18 cellular contexts compared by ENCODE assay signal in the genomic region with DNA sequence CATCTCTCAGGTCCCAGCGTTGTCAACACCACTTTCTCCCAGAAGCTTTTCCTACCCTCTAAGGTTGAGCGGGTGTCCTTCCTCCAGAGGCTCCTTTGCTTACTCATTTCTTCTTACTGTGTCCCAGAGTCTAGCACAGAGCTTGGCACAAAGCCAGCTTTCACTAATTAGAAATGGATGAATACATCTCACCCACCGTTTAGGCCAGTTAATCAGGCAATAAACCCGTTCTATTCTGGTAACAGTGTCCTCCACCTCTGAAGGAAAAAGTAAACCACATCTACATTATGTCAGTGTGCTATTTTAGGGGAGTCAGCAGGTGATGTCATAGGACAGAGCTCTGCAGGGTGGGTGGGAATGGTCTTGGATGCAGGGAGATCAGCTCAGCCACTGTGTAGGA.
DNase-seq lines count a peak whose midpoint lies in the region; ATAC-seq and TF ChIP-seq lines count a peak whose summit lies in the region.
"Had no signal": no experiment of that assay in that cellular context is flagged by ENCODE, and none has a peak within 500 bp of the region (broad histone marks: within the 10 kb centered on the region; RNA-seq: fewer than 3 reads in every experiment).

No MANE protein-coding gene starts in this region.

- POLR2A ChIA-PET in OCI-LY7 (lab: Charles Lee): no interaction called here

- peaks cover 6% of the 10 kb centered on the region; the same call in 1 of the 2 replicates for H3F3A ChIP-seq in GM23248 (ENCODE audit: insufficient read depth)

- H3K9me2 ChIP-seq in GM23248 (ENCODE audit: insufficient read depth) (no peaks in the 10 kb centered on the region; the same call in 1 of the 2 replicates), hepatocyte (replicated peaks; ENCODE audit: insufficient read depth) (no peaks in the 10 kb centered on the region), OCI-LY7 (ENCODE audit: insufficient read depth, low read length) (no peaks in the 10 kb centered on the region)

- no peaks in the 10 kb centered on the region for H3K27me3 ChIP-seq in GM23248 (replicated peaks; ENCODE audit: insufficient read depth)
- no peaks in the 10 kb centered on the region for H3K27me3 ChIP-seq in hepatocyte
- H3K27me3 ChIP-seq: tibial artery had no signal

- CTCF ChIA-PET in OCI-LY7 (lab: Charles Lee; ENCODE audit: unreplicated experiment): no interaction called here

- H3K4me3 ChIP-seq in GM23248 (no peak overlapping the region), hepatocyte (no peak overlapping the region), OCI-LY7 (ENCODE audit: low read depth, low read length, poor library complexity, severe bottlenecking) (no peak overlapping the region)
- H3K4me3 ChIP-seq: tibial artery had no signal

- H3K4me1 ChIP-seq in GM23248 (ENCODE audit: insufficient read depth) (peaks cover 9% of the 10 kb centered on the region), hepatocyte (ENCODE audit: insufficient read depth) (no peaks in the 10 kb centered on the region), OCI-LY7 (ENCODE audit: insufficient read depth, low read length, poor library complexity, severe bottlenecking) (no peaks in the 10 kb centered on the region)

- no peak overlapping the region for H3K9ac ChIP-seq in GM23248

- H3K9me3 ChIP-seq in GM23248 (ENCODE audit: low read depth) (no peaks in the 10 kb centered on the region), hepatocyte (ENCODE audit: low read depth) (no peaks in the 10 kb centered on the region), OCI-LY7 (ENCODE audit: low read length) (no peaks in the 10 kb centered on the region)
- H3K9me3 ChIP-seq: tibial artery had no signal

- H3K4me2 ChIP-seq in GM23248 (ENCODE audit: unreplicated experiment) (no peak overlapping the region), hepatocyte (no peak overlapping the region), OCI-LY7 (ENCODE audit: low read length) (no peak overlapping the region)

- H2AFZ ChIP-seq in GM23248 (no peak overlapping the region), hepatocyte (no peak overlapping the region), OCI-LY7 (ENCODE audit: low read length) (no peak overlapping the region)

- TF ChIP-seq CTCF in hepatocyte (IDR thresholded peaks at IDR 0.05; ENCODE audit: poor library complexity) (no peak), OCI-LY7 (conservative IDR thresholded peaks at IDR 0.05; ENCODE audit: low read length) (no peak)

- in situ Hi-C loops in GM23248 (cut with MboI): no loop called here

- no peaks in the 10 kb centered on the region for H4K20me1 ChIP-seq in GM23248 (ENCODE audit: insufficient read depth)
- no peaks in the 10 kb centered on the region for H4K20me1 ChIP-seq in hepatocyte (ENCODE audit: insufficient read depth, poor library complexity, severe bottlenecking)
- no peaks in the 10 kb centered on the region for H4K20me1 ChIP-seq in OCI-LY7 (ENCODE audit: insufficient read depth, low read length)

- H3K27ac ChIP-seq in GM23248: no peak overlapping the region
- H3K27ac ChIP-seq in hepatocyte: no peak overlapping the region
- H3K27ac ChIP-seq in OCI-LY7 (ENCODE audit: low read depth, low read length, poor library complexity, severe bottlenecking): no peak overlapping the region
- H3K27ac ChIP-seq: tibial artery had no signal

- H3K79me2 ChIP-seq in GM23248 (ENCODE audit: insufficient read depth) (no peaks in the 10 kb centered on the region), hepatocyte (no peaks in the 10 kb centered on the region), OCI-LY7 (ENCODE audit: insufficient read depth, low read depth, low read length) (no peaks in the 10 kb centered on the region)

- BruUV-seq in OCI-LY7 (replicated peaks; lab: Mats Ljungman, UMichigan): no TSS peak

- peak; percentile 12 for DNase-seq in Ammon's horn (ENCODE audit: low spot score)
- peak; percentile 54 for DNase-seq in GM23248
- peak; percentile 8 for DNase-seq in amniotic epithelial cell (ENCODE audit: low read depth)
- DNase-seq in hepatocyte (ENCODE audit: low spot score): peak; percentile 13
- DNase-seq in stimulated activated CD4-positive, alpha-beta T cell treated with anti-CD3 and anti-CD28 coated beads, Interleukin-1b, Interleukin-23, amount 100 ng/mL, for 48 hours: no peak
- no peak for DNase-seq in OCI-LY7 (ENCODE audit: low spot score)
- no peak for DNase-seq in activated T-cell treated with anti-CD3 and anti-CD28 coated beads, Interleukin-2, amount 50 U/mL, for 1 hour
- DNase-seq: activated CD4-positive, CD25-positive, alpha-beta regulatory T cell treated with anti-CD3 and anti-CD28 coated beads, Interleukin-2, amount 50 U/mL, for 72 hours; activated CD8-positive, alpha-beta memory T cell treated with anti-CD3 and anti-CD28 coated beads, Interleukin-2, amount 50 U/mL, for 4 hours; activated naive CD4-positive, alpha-beta T cell treated with anti-CD3 and anti-CD28 coated beads, Interleukin-2, amount 10 ng/mL, durations not matched to agents 7 days and 5 days; MV-4-11; naive thymus-derived CD4-positive, alpha-beta T cell; NCI-H226; stimulated activated CD8-positive, alpha-beta memory T cell treated with anti-CD3 and anti-CD28 coated beads, Interleukin-4, amount 100 ng/mL, for 48 hours; tibial artery had no signal

- 13 to 15% methylated on average over 4 of the region's 4 CpGs for WGBS in GM23248 (ENCODE audit: low coverage in 1 of 2, low lambda C conversion rate in 2 of 2, missing lambda C conversion rate in 2 of 2), 2 experiments
- WGBS in hepatocyte (ENCODE audit: low lambda C conversion rate, missing lambda C conversion rate): 63% methylated on average over 4 of the region's 4 CpGs

- no peak for ATAC-seq in GM19452 (IDR thresholded peaks at IDR 0.05; ENCODE audit: unreplicated experiment)
- ATAC-seq: left lobe of liver; naive thymus-derived CD4-positive, alpha-beta T cell; Panc1 had no signal

- H3K36me3 ChIP-seq in GM23248 (ENCODE audit: low read depth) (no peaks in the 10 kb centered on the region), hepatocyte (replicated peaks; ENCODE audit: insufficient read depth, low read depth) (no peaks in the 10 kb centered on the region), OCI-LY7 (ENCODE audit: insufficient read depth, low read length) (no peaks in the 10 kb centered on the region)
- H3K36me3 ChIP-seq: tibial artery had no signal

- intact Hi-C loops in OCI-LY7 (cut with micrococcal nuclease; ENCODE audit: unreplicated experiment): no loop called here

Comparison
In these comparisons a context has a peak if more than half of its experiments do, and no peak if none do; other contexts are left out.
1. DNase-seq: peak in Ammon's horn (single experiment), GM23248 (single experiment), amniotic epithelial cell (single experiment) and hepatocyte (single experiment); none in stimulated activated CD4-positive, alpha-beta T cell treated with anti-CD3 and anti-CD28 coated beads, Interleukin-1b, Interleukin-23, amount 100 ng/mL, for 48 hours (single experiment), OCI-LY7 (single experiment) and activated T-cell treated with anti-CD3 and anti-CD28 coated beads, Interleukin-2, amount 50 U/mL, for 1 hour (single experiment).